In the genomic region with DNA sequence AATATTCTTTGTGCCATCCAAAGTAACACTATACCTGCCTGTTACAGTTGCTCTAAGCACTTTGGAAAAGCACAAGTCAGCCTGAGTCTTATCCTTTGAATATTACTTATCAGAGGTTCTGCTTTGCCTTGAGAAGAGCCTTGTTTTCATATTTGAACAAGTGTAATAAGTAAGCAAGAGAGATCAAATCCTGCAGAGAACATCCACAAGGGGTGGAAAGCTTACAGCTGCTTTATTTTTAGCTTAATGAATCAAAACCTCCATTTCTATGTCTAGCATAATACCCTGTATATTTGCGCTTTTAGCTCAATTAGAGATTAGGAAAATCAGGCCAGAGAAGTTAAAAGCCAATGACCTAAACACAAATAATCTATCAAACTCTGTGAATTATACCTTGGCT, we compare ENCODE assay signal across 26 cellular contexts.
"Had no signal": no experiment of that assay in that cellular context is flagged by ENCODE, and none has a peak within 500 bp of the region (broad histone marks: within the 10 kb centered on the region; RNA-seq: fewer than 3 reads in every experiment).

No MANE protein-coding gene starts in this region.

- H3K27me3 ChIP-seq: adrenal gland, ascending aorta, brain microvascular endothelial cell, gastroesophageal sphincter, hepatocyte, right lobe of liver, uterus had no signal

- H3K4me1 ChIP-seq: ascending aorta, gastroesophageal sphincter, right lobe of liver, uterus had no signal

- H3K9me3 ChIP-seq: adrenal gland, ascending aorta, gastroesophageal sphincter, mucosa of descending colon, right lobe of liver, thoracic aorta, uterus had no signal

- DNase-seq: activated CD4-positive, alpha-beta T cell treated with anti-CD3 and anti-CD28 coated beads for 48 hours; activated CD4-positive, alpha-beta T cell treated with anti-CD3 and anti-CD28 coated beads, Interleukin-2, amount 50 U/mL, for 48 hours; activated CD8-positive, alpha-beta memory T cell treated with anti-CD3 and anti-CD28 coated beads for 24 hours; activated effector memory CD4-positive, alpha-beta T cell treated with Interleukin-2 at 50 U/mL for 16 hours; activated naive CD4-positive, alpha-beta T cell treated with anti-CD3 and anti-CD28 coated beads for 36 hours; activated naive CD8-positive, alpha-beta T cell treated with anti-CD3 and anti-CD28 coated beads for 36 hours; brain microvascular endothelial cell; cortex of kidney; effector memory CD8-positive, alpha-beta T cell; left cardiac atrium; left ventricle myocardium superior; mucosa of descending colon; right lobe of liver; stimulated activated CD4-positive, alpha-beta T cell treated with anti-CD3 and anti-CD28 coated beads, Interleukin-4, amount 100 ng/mL, for 24 hours; uterus had no signal

- FAIRE-seq: endothelial cell of umbilical vein, keratinocyte had no signal

- H3K4me2 ChIP-seq: hepatocyte had no signal

- H3K4me1 Mint-ChIP-seq: activated naive CD8-positive, alpha-beta T cell treated with anti-CD3 and anti-CD28 coated beads for 36 hours; stimulated activated effector memory CD8-positive, alpha-beta T cell treated with anti-CD3 and anti-CD28 coated beads, Interleukin-12 subunit alpha, Interleukin-12 subunit beta, amount 100 ng/mL, for 72 hours had no signal

- H3K36me3 Mint-ChIP-seq: activated naive CD8-positive, alpha-beta T cell treated with anti-CD3 and anti-CD28 coated beads for 36 hours; natural killer cell treated with Interleukin-12 subunit alpha and Interleukin-12 subunit beta and Interleukin-15 and Interleukin-18, amount 100 ng/mL, for 72 hours; stimulated activated effector memory CD8-positive, alpha-beta T cell treated with anti-CD3 and anti-CD28 coated beads, Interleukin-12 subunit alpha, Interleukin-12 subunit beta, amount 100 ng/mL, for 72 hours had no signal

- H3K4me3 Mint-ChIP-seq: activated naive CD4-positive, alpha-beta T cell treated with anti-CD3 and anti-CD28 coated beads for 36 hours; activated naive CD8-positive, alpha-beta T cell treated with anti-CD3 and anti-CD28 coated beads for 36 hours; effector memory CD8-positive, alpha-beta T cell; natural killer cell treated with Interleukin-12 subunit alpha and Interleukin-12 subunit beta and Interleukin-15 and Interleukin-18, amount 100 ng/mL, for 72 hours; stimulated activated effector memory CD8-positive, alpha-beta T cell treated with anti-CD3 and anti-CD28 coated beads, Interleukin-12 subunit alpha, Interleukin-12 subunit beta, amount 100 ng/mL, for 72 hours; stimulated activated naive CD8-positive, alpha-beta T cell treated with anti-CD3 and anti-CD28 coated beads, Interleukin-15, Interleukin-2, amounts not matched to agents 100 ng/mL and 50 ng/mL, for 24 hours; type B pancreatic cell had no signal

- H2AFZ ChIP-seq: hepatocyte had no signal

- H3K27me3 Mint-ChIP-seq: activated naive CD8-positive, alpha-beta T cell treated with anti-CD3 and anti-CD28 coated beads for 36 hours; effector memory CD8-positive, alpha-beta T cell; natural killer cell treated with Interleukin-12 subunit alpha and Interleukin-12 subunit beta and Interleukin-15 and Interleukin-18, amount 100 ng/mL, for 72 hours; stimulated activated naive CD8-positive, alpha-beta T cell treated with anti-CD3 and anti-CD28 coated beads, Interleukin-15, Interleukin-2, amounts not matched to agents 100 ng/mL and 50 ng/mL, for 24 hours; type B pancreatic cell had no signal

- H3K9me3 Mint-ChIP-seq: activated naive CD4-positive, alpha-beta T cell treated with anti-CD3 and anti-CD28 coated beads for 36 hours; activated naive CD8-positive, alpha-beta T cell treated with anti-CD3 and anti-CD28 coated beads for 36 hours; natural killer cell treated with Interleukin-12 subunit alpha and Interleukin-12 subunit beta and Interleukin-15 and Interleukin-18, amount 100 ng/mL, for 72 hours; stimulated activated effector memory CD8-positive, alpha-beta T cell treated with anti-CD3 and anti-CD28 coated beads, Interleukin-12 subunit alpha, Interleukin-12 subunit beta, amount 100 ng/mL, for 72 hours; stimulated activated naive CD8-positive, alpha-beta T cell treated with anti-CD3 and anti-CD28 coated beads, Interleukin-15, Interleukin-2, amounts not matched to agents 100 ng/mL and 50 ng/mL, for 24 hours; type B pancreatic cell had no signal

- H3K27ac Mint-ChIP-seq: activated naive CD4-positive, alpha-beta T cell treated with anti-CD3 and anti-CD28 coated beads for 36 hours; activated naive CD8-positive, alpha-beta T cell treated with anti-CD3 and anti-CD28 coated beads for 36 hours; effector memory CD8-positive, alpha-beta T cell; natural killer cell treated with Interleukin-12 subunit alpha and Interleukin-12 subunit beta and Interleukin-15 and Interleukin-18, amount 100 ng/mL, for 72 hours; stimulated activated effector memory CD8-positive, alpha-beta T cell treated with anti-CD3 and anti-CD28 coated beads, Interleukin-12 subunit alpha, Interleukin-12 subunit beta, amount 100 ng/mL, for 72 hours; stimulated activated naive CD8-positive, alpha-beta T cell treated with anti-CD3 and anti-CD28 coated beads, Interleukin-15, Interleukin-2, amounts not matched to agents 100 ng/mL and 50 ng/mL, for 24 hours; type B pancreatic cell had no signal

- ATAC-seq: effector memory CD8-positive, alpha-beta T cell; gastroesophageal sphincter; left cardiac atrium; left ventricle myocardium superior; mucosa of descending colon; natural killer cell treated with Interleukin-12 subunit alpha and Interleukin-12 subunit beta and Interleukin-15 and Interleukin-18, amount 100 ng/mL, for 72 hours; stimulated activated effector memory CD8-positive, alpha-beta T cell treated with anti-CD3 and anti-CD28 coated beads, Interleukin-12 subunit alpha, Interleukin-12 subunit beta, amount 100 ng/mL, for 72 hours had no signal

- H3K27ac ChIP-seq: adrenal gland, ascending aorta, brain microvascular endothelial cell, gastroesophageal sphincter, hepatocyte, right lobe of liver, thoracic aorta, uterus had no signal

- H3K79me2 ChIP-seq: hepatocyte had no signal
